1 cellular context compared by ENCODE assay signal in genomic region chr6:107459283-107460073, GRCh38.
A peak's percentile ranks its signal among the peaks of the same experiment; 100 is the strongest.
TF ChIP-seq lines count a peak whose summit lies in the region.

PDSS2 (minus strand) TSS chr6:107459564; CDS start chr6:107459285, 279 bp downstream.

TF ChIP-seq in K562, 482 proteins besides CTCF, POLR2A, EP300 and RAD21 (continued from another document and continues in another):
- TF ChIP-seq, protein P1, sequence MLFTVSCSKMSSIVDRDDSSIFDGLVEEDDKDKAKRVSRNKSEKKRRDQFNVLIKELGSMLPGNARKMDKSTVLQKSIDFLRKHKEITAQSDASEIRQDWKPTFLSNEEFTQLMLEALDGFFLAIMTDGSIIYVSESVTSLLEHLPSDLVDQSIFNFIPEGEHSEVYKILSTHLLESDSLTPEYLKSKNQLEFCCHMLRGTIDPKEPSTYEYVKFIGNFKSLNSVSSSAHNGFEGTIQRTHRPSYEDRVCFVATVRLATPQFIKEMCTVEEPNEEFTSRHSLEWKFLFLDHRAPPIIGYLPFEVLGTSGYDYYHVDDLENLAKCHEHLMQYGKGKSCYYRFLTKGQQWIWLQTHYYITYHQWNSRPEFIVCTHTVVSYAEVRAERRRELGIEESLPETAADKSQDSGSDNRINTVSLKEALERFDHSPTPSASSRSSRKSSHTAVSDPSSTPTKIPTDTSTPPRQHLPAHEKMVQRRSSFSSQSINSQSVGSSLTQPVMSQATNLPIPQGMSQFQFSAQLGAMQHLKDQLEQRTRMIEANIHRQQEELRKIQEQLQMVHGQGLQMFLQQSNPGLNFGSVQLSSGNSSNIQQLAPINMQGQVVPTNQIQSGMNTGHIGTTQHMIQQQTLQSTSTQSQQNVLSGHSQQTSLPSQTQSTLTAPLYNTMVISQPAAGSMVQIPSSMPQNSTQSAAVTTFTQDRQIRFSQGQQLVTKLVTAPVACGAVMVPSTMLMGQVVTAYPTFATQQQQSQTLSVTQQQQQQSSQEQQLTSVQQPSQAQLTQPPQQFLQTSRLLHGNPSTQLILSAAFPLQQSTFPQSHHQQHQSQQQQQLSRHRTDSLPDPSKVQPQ (CRISPR knock-in tag; IDR thresholded peaks at IDR 0.05; ENCODE audit: borderline replicate concordance), result no peak
- TF ChIP-seq TRIM24 (IDR thresholded peaks at IDR 0.05) (peak in 1 of 2 experiments; percentile 16; a peak in 1 of 4 replicates), ZNF586 (CRISPR knock-in tag; conservative IDR thresholded peaks at IDR 0.05) (no peak), ZNF146 (CRISPR knock-in tag; IDR thresholded peaks at IDR 0.05; ENCODE audit: unreplicated experiment) (no peak), SMARCC2 (IDR thresholded peaks at IDR 0.05; ENCODE audit: low read depth) (peak; percentile 7; the same call in 1 of the 2 replicates), ZKSCAN1 (IDR thresholded peaks at IDR 0.05; ENCODE audit: low read depth, low read length) (no peak), ZNF175 (CRISPR knock-in tag; IDR thresholded peaks at IDR 0.05; ENCODE audit: low read depth) (no peak), CREB3 (tag; conservative IDR thresholded peaks at IDR 0.05; ENCODE audit: low read depth) (no peak), SUPT5H (IDR thresholded peaks at IDR 0.05) (peak; percentile 91), ZNF3 (CRISPR knock-in tag; IDR thresholded peaks at IDR 0.05) (no peak), ZNF507 (tag; conservative IDR thresholded peaks at IDR 0.05) (no peak), ARID2 (IDR thresholded peaks at IDR 0.05) (no peak), EP400 (IDR thresholded peaks at IDR 0.05) (peak; percentile 75), YY1 (IDR thresholded peaks at IDR 0.05; ENCODE audit: borderline replicate concordance in 1 of 3, control insufficient read depth in 1 of 3, extremely low read depth in 1 of 3, insufficient read depth in 3 of 3, insufficient read length in 1 of 3, insufficient replicate concordance in 2 of 3, low read depth in 1 of 3, low read length in 2 of 3) (peak; percentile 86 to 99 (median 95)), MECOM (CRISPR knock-in tag; IDR thresholded peaks at IDR 0.05) (no peak), HNRNPL (IDR thresholded peaks at IDR 0.05; ENCODE audit: low read depth, low read length) (0 out of 2 replicates have a peak, but pooled peaks have one; percentile 28), SMARCA4 (IDR thresholded peaks at IDR 0.05) (no peak), HCFC1 (IDR thresholded peaks at IDR 0.05; ENCODE audit: low read depth, low read length) (peak; percentile 71), HMG20B (CRISPR knock-in tag; IDR thresholded peaks at IDR 0.05) (no peak), CCNT2 (IDR thresholded peaks at IDR 0.05; ENCODE audit: borderline replicate concordance, extremely low read depth, insufficient read length, low read depth, low read length) (peak; percentile 11), MEF2A (IDR thresholded peaks at IDR 0.05; ENCODE audit: control insufficient read depth, low read depth, low read length) (no peak), ZC3H4 (CRISPR knock-in tag; IDR thresholded peaks at IDR 0.05; ENCODE audit: borderline replicate concordance) (no peak; the same call in 1 of the 2 replicates), CHD4 (IDR thresholded peaks at IDR 0.05; ENCODE audit: insufficient read depth, insufficient replicate concordance, low read depth, low read length, poor library complexity, severe bottlenecking) (no peak), CAMTA2 (CRISPR knock-in tag; conservative IDR thresholded peaks at IDR 0.05) (no peak), ELF4 (CRISPR knock-in tag; IDR thresholded peaks at IDR 0.05) (no peak), ZNF436 (CRISPR knock-in tag; IDR thresholded peaks at IDR 0.05) (no peak), CHCHD3 (CRISPR knock-in tag; IDR thresholded peaks at IDR 0.05) (no peak), RFX1 (IDR thresholded peaks at IDR 0.05) (peak; percentile 49; the same call in 1 of the 2 replicates), BMI1 (IDR thresholded peaks at IDR 0.05; ENCODE audit: low read length) (no peak), ZBTB7A (IDR thresholded peaks at IDR 0.05; ENCODE audit: borderline replicate concordance, control insufficient read depth, low read depth, low read length) (peak; percentile 21; the same call in 1 of the 2 replicates), SP1 (CRISPR knock-in tag; IDR thresholded peaks at IDR 0.05) (peak; percentile 88), FOXM1 (IDR thresholded peaks at IDR 0.05; ENCODE audit: low read depth) (peak; percentile 15; the same call in 1 of the 2 replicates), FOXM1 (CRISPR knock-in tag; IDR thresholded peaks at IDR 0.05; ENCODE audit: low read depth) (no peak), BDP1 (IDR thresholded peaks at IDR 0.05; ENCODE audit: insufficient read depth, insufficient read length) (no peak), KLF13 (tag; IDR thresholded peaks at IDR 0.05; ENCODE audit: borderline replicate concordance, low read depth) (no peak), PCBP1 (IDR thresholded peaks at IDR 0.05; ENCODE audit: low read depth, low read length, poor library complexity, severe bottlenecking) (no peak), SAP30 (IDR thresholded peaks at IDR 0.05; ENCODE audit: borderline replicate concordance, insufficient read depth, low read depth, low read length, poor library complexity, severe bottlenecking) (peak; percentile 25), NCOA2 (IDR thresholded peaks at IDR 0.05; ENCODE audit: partially characterized antibody in 2 of 2) (no peak), HMGN3 (IDR thresholded peaks at IDR 0.05; ENCODE audit: borderline replicate concordance, extremely low read depth, insufficient read length, low read depth, low read length) (peak; percentile 54), ZBTB43 (CRISPR knock-in tag; IDR thresholded peaks at IDR 0.05) (no peak), CC2D1A (IDR thresholded peaks at IDR 0.05) (peak; percentile 62; the same call in 1 of the 2 replicates), MCM7 (IDR thresholded peaks at IDR 0.05) (no peak), ZNF717 (CRISPR knock-in tag; IDR thresholded peaks at IDR 0.05) (no peak), BACH1 (tag; IDR thresholded peaks at IDR 0.05) (no peak), BCOR (IDR thresholded peaks at IDR 0.05) (peak; percentile 45), E2F3 (CRISPR knock-in tag; IDR thresholded peaks at IDR 0.05) (no peak), ZNF217 (CRISPR knock-in tag; IDR thresholded peaks at IDR 0.05) (no peak), YBX1 (IDR thresholded peaks at IDR 0.05) (no peak)
- TF ChIP-seq, protein P2, sequence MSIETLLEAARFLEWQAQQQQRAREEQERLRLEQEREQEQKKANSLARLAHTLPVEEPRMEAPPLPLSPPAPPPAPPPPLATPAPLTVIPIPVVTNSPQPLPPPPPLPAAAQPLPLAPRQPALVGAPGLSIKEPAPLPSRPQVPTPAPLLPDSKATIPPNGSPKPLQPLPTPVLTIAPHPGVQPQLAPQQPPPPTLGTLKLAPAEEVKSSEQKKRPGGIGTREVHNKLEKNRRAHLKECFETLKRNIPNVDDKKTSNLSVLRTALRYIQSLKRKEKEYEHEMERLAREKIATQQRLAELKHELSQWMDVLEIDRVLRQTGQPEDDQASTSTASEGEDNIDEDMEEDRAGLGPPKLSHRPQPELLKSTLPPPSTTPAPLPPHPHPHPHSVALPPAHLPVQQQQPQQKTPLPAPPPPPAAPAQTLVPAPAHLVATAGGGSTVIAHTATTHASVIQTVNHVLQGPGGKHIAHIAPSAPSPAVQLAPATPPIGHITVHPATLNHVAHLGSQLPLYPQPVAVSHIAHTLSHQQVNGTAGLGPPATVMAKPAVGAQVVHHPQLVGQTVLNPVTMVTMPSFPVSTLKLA (conservative IDR thresholded peaks at IDR 0.05), result peak in 1 of 2 experiments; percentile 38; a peak in 2 of 4 replicates
- TF ChIP-seq, protein P3, sequence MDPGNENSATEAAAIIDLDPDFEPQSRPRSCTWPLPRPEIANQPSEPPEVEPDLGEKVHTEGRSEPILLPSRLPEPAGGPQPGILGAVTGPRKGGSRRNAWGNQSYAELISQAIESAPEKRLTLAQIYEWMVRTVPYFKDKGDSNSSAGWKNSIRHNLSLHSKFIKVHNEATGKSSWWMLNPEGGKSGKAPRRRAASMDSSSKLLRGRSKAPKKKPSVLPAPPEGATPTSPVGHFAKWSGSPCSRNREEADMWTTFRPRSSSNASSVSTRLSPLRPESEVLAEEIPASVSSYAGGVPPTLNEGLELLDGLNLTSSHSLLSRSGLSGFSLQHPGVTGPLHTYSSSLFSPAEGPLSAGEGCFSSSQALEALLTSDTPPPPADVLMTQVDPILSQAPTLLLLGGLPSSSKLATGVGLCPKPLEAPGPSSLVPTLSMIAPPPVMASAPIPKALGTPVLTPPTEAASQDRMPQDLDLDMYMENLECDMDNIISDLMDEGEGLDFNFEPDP (CRISPR knock-in tag; IDR thresholded peaks at IDR 0.05), result no peak
- TF ChIP-seq, protein P4, sequence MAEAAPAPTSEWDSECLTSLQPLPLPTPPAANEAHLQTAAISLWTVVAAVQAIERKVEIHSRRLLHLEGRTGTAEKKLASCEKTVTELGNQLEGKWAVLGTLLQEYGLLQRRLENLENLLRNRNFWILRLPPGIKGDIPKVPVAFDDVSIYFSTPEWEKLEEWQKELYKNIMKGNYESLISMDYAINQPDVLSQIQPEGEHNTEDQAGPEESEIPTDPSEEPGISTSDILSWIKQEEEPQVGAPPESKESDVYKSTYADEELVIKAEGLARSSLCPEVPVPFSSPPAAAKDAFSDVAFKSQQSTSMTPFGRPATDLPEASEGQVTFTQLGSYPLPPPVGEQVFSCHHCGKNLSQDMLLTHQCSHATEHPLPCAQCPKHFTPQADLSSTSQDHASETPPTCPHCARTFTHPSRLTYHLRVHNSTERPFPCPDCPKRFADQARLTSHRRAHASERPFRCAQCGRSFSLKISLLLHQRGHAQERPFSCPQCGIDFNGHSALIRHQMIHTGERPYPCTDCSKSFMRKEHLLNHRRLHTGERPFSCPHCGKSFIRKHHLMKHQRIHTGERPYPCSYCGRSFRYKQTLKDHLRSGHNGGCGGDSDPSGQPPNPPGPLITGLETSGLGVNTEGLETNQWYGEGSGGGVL (CRISPR knock-in tag; IDR thresholded peaks at IDR 0.05), result no peak
- TF ChIP-seq, protein P5, sequence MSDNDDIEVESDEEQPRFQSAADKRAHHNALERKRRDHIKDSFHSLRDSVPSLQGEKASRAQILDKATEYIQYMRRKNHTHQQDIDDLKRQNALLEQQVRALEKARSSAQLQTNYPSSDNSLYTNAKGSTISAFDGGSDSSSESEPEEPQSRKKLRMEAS (CRISPR knock-in tag; IDR thresholded peaks at IDR 0.05), result peak; percentile 93
- TF ChIP-seq, protein P6, sequence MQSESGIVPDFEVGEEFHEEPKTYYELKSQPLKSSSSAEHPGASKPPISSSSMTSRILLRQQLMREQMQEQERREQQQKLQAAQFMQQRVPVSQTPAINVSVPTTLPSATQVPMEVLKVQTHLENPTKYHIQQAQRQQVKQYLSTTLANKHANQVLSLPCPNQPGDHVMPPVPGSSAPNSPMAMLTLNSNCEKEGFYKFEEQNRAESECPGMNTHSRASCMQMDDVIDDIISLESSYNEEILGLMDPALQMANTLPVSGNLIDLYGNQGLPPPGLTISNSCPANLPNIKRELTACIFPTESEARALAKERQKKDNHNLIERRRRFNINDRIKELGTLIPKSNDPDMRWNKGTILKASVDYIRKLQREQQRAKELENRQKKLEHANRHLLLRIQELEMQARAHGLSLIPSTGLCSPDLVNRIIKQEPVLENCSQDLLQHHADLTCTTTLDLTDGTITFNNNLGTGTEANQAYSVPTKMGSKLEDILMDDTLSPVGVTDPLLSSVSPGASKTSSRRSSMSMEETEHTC (IDR thresholded peaks at IDR 0.05), result no peak
- TF ChIP-seq, protein P7, sequence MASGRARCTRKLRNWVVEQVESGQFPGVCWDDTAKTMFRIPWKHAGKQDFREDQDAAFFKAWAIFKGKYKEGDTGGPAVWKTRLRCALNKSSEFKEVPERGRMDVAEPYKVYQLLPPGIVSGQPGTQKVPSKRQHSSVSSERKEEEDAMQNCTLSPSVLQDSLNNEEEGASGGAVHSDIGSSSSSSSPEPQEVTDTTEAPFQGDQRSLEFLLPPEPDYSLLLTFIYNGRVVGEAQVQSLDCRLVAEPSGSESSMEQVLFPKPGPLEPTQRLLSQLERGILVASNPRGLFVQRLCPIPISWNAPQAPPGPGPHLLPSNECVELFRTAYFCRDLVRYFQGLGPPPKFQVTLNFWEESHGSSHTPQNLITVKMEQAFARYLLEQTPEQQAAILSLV (tag; IDR thresholded peaks at IDR 0.05), result no peak
- TF ChIP-seq, protein P8, sequence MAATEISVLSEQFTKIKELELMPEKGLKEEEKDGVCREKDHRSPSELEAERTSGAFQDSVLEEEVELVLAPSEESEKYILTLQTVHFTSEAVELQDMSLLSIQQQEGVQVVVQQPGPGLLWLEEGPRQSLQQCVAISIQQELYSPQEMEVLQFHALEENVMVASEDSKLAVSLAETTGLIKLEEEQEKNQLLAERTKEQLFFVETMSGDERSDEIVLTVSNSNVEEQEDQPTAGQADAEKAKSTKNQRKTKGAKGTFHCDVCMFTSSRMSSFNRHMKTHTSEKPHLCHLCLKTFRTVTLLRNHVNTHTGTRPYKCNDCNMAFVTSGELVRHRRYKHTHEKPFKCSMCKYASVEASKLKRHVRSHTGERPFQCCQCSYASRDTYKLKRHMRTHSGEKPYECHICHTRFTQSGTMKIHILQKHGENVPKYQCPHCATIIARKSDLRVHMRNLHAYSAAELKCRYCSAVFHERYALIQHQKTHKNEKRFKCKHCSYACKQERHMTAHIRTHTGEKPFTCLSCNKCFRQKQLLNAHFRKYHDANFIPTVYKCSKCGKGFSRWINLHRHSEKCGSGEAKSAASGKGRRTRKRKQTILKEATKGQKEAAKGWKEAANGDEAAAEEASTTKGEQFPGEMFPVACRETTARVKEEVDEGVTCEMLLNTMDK (IDR thresholded peaks at IDR 0.05; ENCODE audit: borderline replicate concordance, insufficient read depth, low read depth, low read length, poor library complexity, severe bottlenecking), result no peak
